Comparison of ENCODE assay signal across 23 cellular contexts in the genomic region with DNA sequence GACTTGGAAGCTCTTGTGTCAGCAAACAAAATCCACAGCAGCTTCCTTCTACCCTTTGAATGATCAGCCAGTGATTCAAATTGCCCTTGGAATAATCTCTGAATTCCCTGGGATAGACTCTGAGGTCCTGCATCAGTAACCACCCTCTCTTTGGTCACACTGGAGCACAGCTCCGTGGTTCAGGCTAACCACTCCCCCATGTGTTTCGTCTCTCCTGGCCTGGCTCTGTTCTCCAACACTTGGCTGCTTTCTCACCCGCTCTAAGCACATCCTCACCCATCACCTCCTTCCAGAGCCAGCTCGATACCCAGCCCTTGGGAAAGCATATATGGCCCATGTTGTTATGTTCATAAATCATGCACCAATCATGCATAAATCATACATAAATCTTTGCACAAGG.
A peak's percentile ranks its signal among the peaks of the same experiment; 100 is the strongest.
DNase-seq lines count a peak whose midpoint lies in the region; ATAC-seq and TF ChIP-seq lines count a peak whose summit lies in the region.
"Had no signal": no experiment of that assay in that cellular context is flagged by ENCODE, and none has a peak within 500 bp of the region (broad histone marks: within the 10 kb centered on the region; RNA-seq: fewer than 3 reads in every experiment).

No MANE protein-coding gene starts in this region.

- no peak for TF ChIP-seq POLR2A in spleen (IDR thresholded peaks at IDR 0.05)

- H3K27ac ChIP-seq in BLaER1 (no peak overlapping the region), Karpas-422 (ENCODE audit: low read length) (peak overlapping the region; percentile 37), spleen (peak overlapping the region in 6 of 8 donors; percentile 2 to 91 (median 78))
- H3K27ac ChIP-seq: HL-60 had no signal

- peaks cover 93% of the 10 kb centered on the region for H3K79me2 ChIP-seq in Karpas-422 (ENCODE audit: low read length)

- H3K36me3 ChIP-seq in BLaER1 = peaks cover 4% of the 10 kb centered on the region; the same call in 1 of the 2 replicates
- H3K36me3 ChIP-seq in Karpas-422 (ENCODE audit: insufficient read depth, low read length) = 0 out of 2 replicates have a peak, but pooled peaks cover 4% of the 10 kb centered on the region
- peaks cover 0 to 8% (median 0%) of the 10 kb centered on the region in 6 donors for H3K36me3 ChIP-seq in spleen

- no peak overlapping the region for H3K4me3 ChIP-seq in BLaER1
- no peak overlapping the region for H3K4me3 ChIP-seq in Karpas-422 (ENCODE audit: low read length)
- H3K4me3 ChIP-seq in spleen = no peak overlapping the region
- H3K4me3 ChIP-seq: GM12878, K562 had no signal

- H3K27ac Mint-ChIP-seq in memory B cell = peak overlapping the region; percentile 56

- no peaks in the 10 kb centered on the region for H4K20me1 ChIP-seq in BLaER1
- no peaks in the 10 kb centered on the region for H4K20me1 ChIP-seq in Karpas-422 (ENCODE audit: insufficient read depth, low read depth, low read length)

- 60 to 76% (median 68%) methylated on average over 4 of the region's 4 CpGs for WGBS in spleen, 5 donors

- H3K9me3 ChIP-seq in BLaER1 = no peaks in the 10 kb centered on the region
- no peaks in the 10 kb centered on the region for H3K9me3 ChIP-seq in Karpas-422 (ENCODE audit: low read length)
- no peaks in the 10 kb centered on the region for H3K9me3 ChIP-seq in spleen

- H3K4me1 ChIP-seq in BLaER1 = peaks cover 66% of the 10 kb centered on the region
- peaks cover 91% of the 10 kb centered on the region for H3K4me1 ChIP-seq in Karpas-422 (ENCODE audit: low read length)
- H3K4me1 ChIP-seq in spleen = peaks cover 60 to 100% (median 95%) of the 10 kb centered on the region in 6 donors

- DNase-seq in Karpas-422 = no peak
- no peak for DNase-seq in memory B cell (ENCODE audit: low spot score in 2 of 2)
- no peak for DNase-seq in spleen
- no peak for DNase-seq in activated gamma-delta T cell treated with Interleukin-2 at 50 U/mL for 16 hours
- DNase-seq in central memory CD4-positive, alpha-beta T cell = no peak
- DNase-seq in NCI-H1417 (lab: John Stamatoyannopoulos, UW) = no peak
- DNase-seq: AML-193; CD4-positive, CD25-positive, alpha-beta regulatory T cell; DMS79 treated with DMSO at 0.1 percent for 48 hours; MM.1S; NCI-H1048; NCI-H1436; NCI-H187 treated with DMSO at 0.1 percent for 48 hours; NCI-H226; NCI-H510A treated with DMSO at 0.1 percent for 48 hours; NCI-H748 treated with DMSO at 0.1 percent for 48 hours; NK-92 treated with Interleukin-12 subunit alpha and Interleukin-12 subunit beta, amount 100 ng/mL, for 24 hours had no signal

- H3K4me1 Mint-ChIP-seq in memory B cell = peaks cover 47% of the 10 kb centered on the region

- H3K27me3 Mint-ChIP-seq in memory B cell = no peaks in the 10 kb centered on the region
- H3K27me3 Mint-ChIP-seq: CD4-positive, CD25-positive, alpha-beta regulatory T cell had no signal

- TF ChIP-seq CTCF in spleen (IDR thresholded peaks at IDR 0.05 in 8 of 11, conservative IDR thresholded peaks at IDR 0.05 in 3 of 11) = no peak

- H3K4me2 ChIP-seq in BLaER1 (peak overlapping the region; percentile 30; the same call in 1 of the 2 replicates), Karpas-422 (ENCODE audit: low read depth, low read length, poor library complexity, severe bottlenecking) (no peak overlapping the region)

- H3K9ac ChIP-seq in BLaER1 (no peak overlapping the region), Karpas-422 (ENCODE audit: low read length) (no peak overlapping the region)

- no peaks in the 10 kb centered on the region for H3K9me3 Mint-ChIP-seq in memory B cell
- H3K9me3 Mint-ChIP-seq: CD4-positive, CD25-positive, alpha-beta regulatory T cell had no signal

- peaks cover 15% of the 10 kb centered on the region for H3K36me3 Mint-ChIP-seq in memory B cell
- H3K36me3 Mint-ChIP-seq: CD4-positive, CD25-positive, alpha-beta regulatory T cell had no signal

- no peak overlapping the region for H3K4me3 Mint-ChIP-seq in memory B cell
- H3K4me3 Mint-ChIP-seq: CD4-positive, CD25-positive, alpha-beta regulatory T cell had no signal

- H3K9me2 ChIP-seq in Karpas-422 (replicated peaks; ENCODE audit: insufficient read depth, low read length) = no peaks in the 10 kb centered on the region

- intact Hi-C loops in spleen (cut with DNase I; ENCODE audit: low total_unique reads) = loop anchor here (10.0 kb wide), 1 partner anchor 91 kb away; no protein-coding TSS in a partner anchor

- no peaks in the 10 kb centered on the region for H3K27me3 ChIP-seq in BLaER1
- H3K27me3 ChIP-seq in Karpas-422 (ENCODE audit: low read length) = no peaks in the 10 kb centered on the region
- no peaks in the 10 kb centered on the region for H3K27me3 ChIP-seq in spleen (replicated peaks in 1 of 7)

- ATAC-seq in memory B cell (ENCODE audit: low read depth) = no peak
- ATAC-seq: HepG2, K562, Panc1 had no signal

- H2AFZ ChIP-seq in Karpas-422 (ENCODE audit: low read length) = no peak overlapping the region
